ENCODE assay signal across 9 cellular contexts in the genomic region with DNA sequence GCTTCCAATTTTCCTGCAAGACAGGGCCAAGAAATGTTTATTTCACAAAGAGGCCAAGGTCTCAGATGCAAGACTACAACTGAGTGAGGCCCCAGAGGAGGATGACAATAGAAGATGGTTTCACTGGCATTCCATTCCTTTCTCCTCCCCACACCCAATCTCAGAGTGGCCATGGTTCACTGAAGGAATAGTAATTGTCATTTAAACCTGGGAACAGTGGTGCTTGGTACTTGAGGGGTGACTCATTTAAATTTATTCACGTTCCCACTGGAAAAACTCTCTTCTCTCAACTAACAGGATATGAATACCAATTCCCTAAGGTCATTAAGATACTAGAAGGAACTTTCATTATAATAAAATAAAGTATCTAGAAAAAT. TPM values are rescaled to one million over a fixed set of nuclear protein-coding genes. Genes with fewer than 3 reads are reported as not detected.
DNase-seq lines count a peak whose midpoint lies in the region; ATAC-seq and TF ChIP-seq lines count a peak whose summit lies in the region.
"Had no signal": no experiment of that assay in that cellular context is flagged by ENCODE, and none has a peak within 500 bp of the region (broad histone marks: within the 10 kb centered on the region; RNA-seq: fewer than 3 reads in every experiment).

No MANE protein-coding gene starts in this region.

- H3K27ac Mint-ChIP-seq in WTC11 = peak overlapping the region; percentile 94

- H3K4me3 ChIP-seq in gastroesophageal sphincter = no peak overlapping the region
- H3K4me3 ChIP-seq in skeletal muscle cell (ENCODE audit: low read depth, low read length) = no peak overlapping the region

- TF ChIP-seq POLR2A in gastroesophageal sphincter (IDR thresholded peaks at IDR 0.05) = no peak

- peak overlapping the region; percentile 38; the same call in 1 of the 2 replicates for H3K4me3 Mint-ChIP-seq in WTC11

- no peak for TF ChIP-seq EP300 in gastroesophageal sphincter (IDR thresholded peaks at IDR 0.05)

- DNase-seq in GM03348 (ENCODE audit: low spot score) (peak; percentile 20), WTC11 (ENCODE audit: low spot score) (no peak), skeletal muscle cell (ENCODE audit: low read depth) (peak; percentile 74), mesenteric fat pad (ENCODE audit: low spot score) (no peak)
- DNase-seq in stimulated activated CD4-positive, alpha-beta T cell treated with anti-CD3 and anti-CD28 coated beads, Interleukin-1b, Interleukin-23, amount 100 ng/mL, for 48 hours = no peak
- DNase-seq: DMS79 had no signal

- WGBS in gastroesophageal sphincter (ENCODE audit: low coverage in 1 of 2), 2 donors = 7 to 18% methylated on average over 1 of the region's 1 CpG

- CTCF ChIA-PET in WTC11 (lab: Charles Lee) = interaction anchor here (1.1 to 1.3 kb wide), 2 partner anchors 430 to 484 kb away, joined by 3 to 4 read pairs; no protein-coding TSS in a partner anchor

- no peaks in the 10 kb centered on the region for H3K9me3 ChIP-seq in gastroesophageal sphincter

- H3K36me3 ChIP-seq in gastroesophageal sphincter = no peaks in the 10 kb centered on the region

- POLR2A ChIA-PET in WTC11 (lab: Charles Lee) = no interaction called here

- ATAC-seq in WTC11 = peak; percentile 92
- ATAC-seq in gastroesophageal sphincter = peak; percentile 26
- ATAC-seq in GM19328 (IDR thresholded peaks at IDR 0.05; ENCODE audit: unreplicated experiment) = no peak
- no peak for ATAC-seq in GM21526 (IDR thresholded peaks at IDR 0.05; ENCODE audit: low FRiP score, unreplicated experiment)

- no peaks in the 10 kb centered on the region for H3K27me3 ChIP-seq in gastroesophageal sphincter

- H3K27me3 Mint-ChIP-seq in WTC11 (ENCODE audit: low read depth) = no peaks in the 10 kb centered on the region

- H3K27ac ChIP-seq in gastroesophageal sphincter = peak overlapping the region in 3 of 4 donors; percentile 35 to 72 (median 56)

- peaks cover 19% of the 10 kb centered on the region for H3K9me3 Mint-ChIP-seq in WTC11

- H3K4me1 ChIP-seq in gastroesophageal sphincter = peaks cover 0 to 30% (median 7%) of the 10 kb centered on the region in 3 donors

- H3K36me3 Mint-ChIP-seq in WTC11 = no peaks in the 10 kb centered on the region; the same call in 1 of the 2 replicates

- H3K4me1 Mint-ChIP-seq in WTC11 = peaks cover 44% of the 10 kb centered on the region

- TF ChIP-seq CTCF in WTC11 (IDR thresholded peaks at IDR 0.05) = no peak
- no peak for TF ChIP-seq CTCF in gastroesophageal sphincter (IDR thresholded peaks at IDR 0.05)

TF ChIP-seq in WTC11, 78 proteins besides CTCF, POLR2A, EP300 and RAD21 (continues in another document):
- TF ChIP-seq TEAD1 (CRISPR knock-in tag; IDR thresholded peaks at IDR 0.05) (no peak), NR3C1 (CRISPR knock-in tag; conservative IDR thresholded peaks at IDR 0.05; ENCODE audit: low read depth) (no peak), ELF4 (CRISPR knock-in tag; IDR thresholded peaks at IDR 0.05; ENCODE audit: low read depth) (no peak), ZNF423 (CRISPR knock-in tag; IDR thresholded peaks at IDR 0.05) (no peak), GTF2I (CRISPR knock-in tag; conservative IDR thresholded peaks at IDR 0.05) (no peak), MXD4 (CRISPR knock-in tag; IDR thresholded peaks at IDR 0.05; ENCODE audit: borderline replicate concordance) (no peak), FOXP1 (CRISPR knock-in tag; IDR thresholded peaks at IDR 0.05; ENCODE audit: borderline replicate concordance) (no peak), TP53 (CRISPR knock-in tag; IDR thresholded peaks at IDR 0.05) (no peak), GRHL2 (CRISPR knock-in tag; IDR thresholded peaks at IDR 0.05; ENCODE audit: insufficient replicate concordance, severe bottlenecking) (no peak), HMGA2 (CRISPR knock-in tag; IDR thresholded peaks at IDR 0.05) (no peak), ZNF121 (CRISPR knock-in tag; IDR thresholded peaks at IDR 0.05) (no peak), ZNF671 (CRISPR knock-in tag; IDR thresholded peaks at IDR 0.05) (no peak)
- TF ChIP-seq, protein P1, sequence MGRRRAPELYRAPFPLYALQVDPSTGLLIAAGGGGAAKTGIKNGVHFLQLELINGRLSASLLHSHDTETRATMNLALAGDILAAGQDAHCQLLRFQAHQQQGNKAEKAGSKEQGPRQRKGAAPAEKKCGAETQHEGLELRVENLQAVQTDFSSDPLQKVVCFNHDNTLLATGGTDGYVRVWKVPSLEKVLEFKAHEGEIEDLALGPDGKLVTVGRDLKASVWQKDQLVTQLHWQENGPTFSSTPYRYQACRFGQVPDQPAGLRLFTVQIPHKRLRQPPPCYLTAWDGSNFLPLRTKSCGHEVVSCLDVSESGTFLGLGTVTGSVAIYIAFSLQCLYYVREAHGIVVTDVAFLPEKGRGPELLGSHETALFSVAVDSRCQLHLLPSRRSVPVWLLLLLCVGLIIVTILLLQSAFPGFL (CRISPR knock-in tag; IDR thresholded peaks at IDR 0.05; ENCODE audit: borderline replicate concordance) = no peak
- TF ChIP-seq, protein P2, sequence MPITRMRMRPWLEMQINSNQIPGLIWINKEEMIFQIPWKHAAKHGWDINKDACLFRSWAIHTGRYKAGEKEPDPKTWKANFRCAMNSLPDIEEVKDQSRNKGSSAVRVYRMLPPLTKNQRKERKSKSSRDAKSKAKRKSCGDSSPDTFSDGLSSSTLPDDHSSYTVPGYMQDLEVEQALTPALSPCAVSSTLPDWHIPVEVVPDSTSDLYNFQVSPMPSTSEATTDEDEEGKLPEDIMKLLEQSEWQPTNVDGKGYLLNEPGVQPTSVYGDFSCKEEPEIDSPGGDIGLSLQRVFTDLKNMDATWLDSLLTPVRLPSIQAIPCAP (CRISPR knock-in tag; IDR thresholded peaks at IDR 0.05) = no peak
- TF ChIP-seq, protein P3, sequence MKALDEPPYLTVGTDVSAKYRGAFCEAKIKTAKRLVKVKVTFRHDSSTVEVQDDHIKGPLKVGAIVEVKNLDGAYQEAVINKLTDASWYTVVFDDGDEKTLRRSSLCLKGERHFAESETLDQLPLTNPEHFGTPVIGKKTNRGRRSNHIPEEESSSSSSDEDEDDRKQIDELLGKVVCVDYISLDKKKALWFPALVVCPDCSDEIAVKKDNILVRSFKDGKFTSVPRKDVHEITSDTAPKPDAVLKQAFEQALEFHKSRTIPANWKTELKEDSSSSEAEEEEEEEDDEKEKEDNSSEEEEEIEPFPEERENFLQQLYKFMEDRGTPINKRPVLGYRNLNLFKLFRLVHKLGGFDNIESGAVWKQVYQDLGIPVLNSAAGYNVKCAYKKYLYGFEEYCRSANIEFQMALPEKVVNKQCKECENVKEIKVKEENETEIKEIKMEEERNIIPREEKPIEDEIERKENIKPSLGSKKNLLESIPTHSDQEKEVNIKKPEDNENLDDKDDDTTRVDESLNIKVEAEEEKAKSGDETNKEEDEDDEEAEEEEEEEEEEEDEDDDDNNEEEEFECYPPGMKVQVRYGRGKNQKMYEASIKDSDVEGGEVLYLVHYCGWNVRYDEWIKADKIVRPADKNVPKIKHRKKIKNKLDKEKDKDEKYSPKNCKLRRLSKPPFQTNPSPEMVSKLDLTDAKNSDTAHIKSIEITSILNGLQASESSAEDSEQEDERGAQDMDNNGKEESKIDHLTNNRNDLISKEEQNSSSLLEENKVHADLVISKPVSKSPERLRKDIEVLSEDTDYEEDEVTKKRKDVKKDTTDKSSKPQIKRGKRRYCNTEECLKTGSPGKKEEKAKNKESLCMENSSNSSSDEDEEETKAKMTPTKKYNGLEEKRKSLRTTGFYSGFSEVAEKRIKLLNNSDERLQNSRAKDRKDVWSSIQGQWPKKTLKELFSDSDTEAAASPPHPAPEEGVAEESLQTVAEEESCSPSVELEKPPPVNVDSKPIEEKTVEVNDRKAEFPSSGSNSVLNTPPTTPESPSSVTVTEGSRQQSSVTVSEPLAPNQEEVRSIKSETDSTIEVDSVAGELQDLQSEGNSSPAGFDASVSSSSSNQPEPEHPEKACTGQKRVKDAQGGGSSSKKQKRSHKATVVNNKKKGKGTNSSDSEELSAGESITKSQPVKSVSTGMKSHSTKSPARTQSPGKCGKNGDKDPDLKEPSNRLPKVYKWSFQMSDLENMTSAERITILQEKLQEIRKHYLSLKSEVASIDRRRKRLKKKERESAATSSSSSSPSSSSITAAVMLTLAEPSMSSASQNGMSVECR (CRISPR knock-in tag; IDR thresholded peaks at IDR 0.05; ENCODE audit: borderline replicate concordance) = no peak
- TF ChIP-seq, protein P4, sequence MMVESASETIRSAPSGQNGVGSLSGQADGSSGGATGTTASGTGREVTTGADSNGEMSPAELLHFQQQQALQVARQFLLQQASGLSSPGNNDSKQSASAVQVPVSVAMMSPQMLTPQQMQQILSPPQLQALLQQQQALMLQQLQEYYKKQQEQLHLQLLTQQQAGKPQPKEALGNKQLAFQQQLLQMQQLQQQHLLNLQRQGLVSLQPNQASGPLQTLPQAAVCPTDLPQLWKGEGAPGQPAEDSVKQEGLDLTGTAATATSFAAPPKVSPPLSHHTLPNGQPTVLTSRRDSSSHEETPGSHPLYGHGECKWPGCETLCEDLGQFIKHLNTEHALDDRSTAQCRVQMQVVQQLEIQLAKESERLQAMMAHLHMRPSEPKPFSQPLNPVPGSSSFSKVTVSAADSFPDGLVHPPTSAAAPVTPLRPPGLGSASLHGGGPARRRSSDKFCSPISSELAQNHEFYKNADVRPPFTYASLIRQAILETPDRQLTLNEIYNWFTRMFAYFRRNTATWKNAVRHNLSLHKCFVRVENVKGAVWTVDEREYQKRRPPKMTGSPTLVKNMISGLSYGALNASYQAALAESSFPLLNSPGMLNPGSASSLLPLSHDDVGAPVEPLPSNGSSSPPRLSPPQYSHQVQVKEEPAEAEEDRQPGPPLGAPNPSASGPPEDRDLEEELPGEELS (CRISPR knock-in tag; IDR thresholded peaks at IDR 0.05) = no peak

RNA-seq across cellular contexts. Expression of a gene that starts 35.3 kb away (rescaled TPM):
- total RNA-seq in WTC11 (2021) (not detected in 3 replicates), gastroesophageal sphincter (1 to 10 TPM in 2 of 4 donors, under 1 TPM in 1, not detected in 1; 0.62 to 1.9 (median 1.2) TPM), mesenteric fat pad (31.5 TPM)

Comparison
In these comparisons a context has a peak if more than half of its experiments do, and no peak if none do; other contexts are left out.
1. DNase-seq: peak in GM03348 (single experiment) and skeletal muscle cell (single experiment); none in WTC11 (single experiment), stimulated activated CD4-positive, alpha-beta T cell treated with anti-CD3 and anti-CD28 coated beads, Interleukin-1b, Interleukin-23, amount 100 ng/mL, for 48 hours (single experiment) and mesenteric fat pad (single experiment).
2. ATAC-seq: peak in WTC11 (single experiment) and gastroesophageal sphincter (single experiment); none in GM19328 (single experiment) and GM21526 (single experiment).
3. RNA of a gene that starts 35.3 kb away (total RNA-seq): 31.5 TPM in mesenteric fat pad (single experiment); 0.62 to 1.9 TPM in gastroesophageal sphincter and not detected in WTC11; every median in the first group is over 10 times any median in the second.